ENCODE assay signal across 28 cellular contexts in genomic region chr4:6071191-6071958, GRCh38. TPM values are rescaled to one million over a fixed set of nuclear protein-coding genes. Genes with fewer than 3 reads are reported as not detected.
DNase-seq lines count a peak whose midpoint lies in the region; ATAC-seq, FAIRE-seq and TF ChIP-seq lines count a peak whose summit lies in the region.
"Had no signal": no experiment of that assay in that cellular context is flagged by ENCODE, and none has a peak within 500 bp of the region (broad histone marks: within the 10 kb centered on the region; RNA-seq: fewer than 3 reads in every experiment).

No MANE protein-coding gene starts in this region.

- H3K4ac ChIP-seq in H1 (replicated peaks; ENCODE audit: insufficient read length, low read depth, low read length), result peak overlapping the region; percentile 89

- H3K14ac ChIP-seq in H1 (ENCODE audit: insufficient read length), result no peak overlapping the region

- peak overlapping the region; percentile 88; the same call in 1 of the 2 replicates for H2BK15ac ChIP-seq in H1 (ENCODE audit: low read length)

- H2AK5ac ChIP-seq in H1 (ENCODE audit: low read depth, low read length), result no peak overlapping the region

- TF ChIP-seq EP300 in H1 (IDR thresholded peaks at IDR 0.05; ENCODE audit: borderline replicate concordance in 1 of 2, low read depth in 2 of 2, low read length in 2 of 2), result no peak

- no peak overlapping the region; the same call in 1 of the 2 replicates for H2BK12ac ChIP-seq in H1 (ENCODE audit: low read depth, low read length)

- POLR2A ChIA-PET in H1 (lab: Charles Lee; ENCODE audit: partially characterized antibody), result interaction anchor here (1.2 kb wide), 1 partner anchor 16 kb away, joined by 4 read pairs; no protein-coding TSS in a partner anchor

- H3K79me2 ChIP-seq in H1 (ENCODE audit: control insufficient read depth in 1 of 2, insufficient read depth in 2 of 2, low read length in 2 of 2), result no peaks in the 10 kb centered on the region

- CTCF ChIA-PET in H1 (lab: Charles Lee; ENCODE audit: partially characterized antibody), result interaction anchor here (0.7 to 5.1 kb wide), 18 partner anchors 7 to 173 kb away, joined by 3 to 42 read pairs (median 3); partner anchors contain the start of gene C4orf50

- TF ChIP-seq CTCF in H1 (IDR thresholded peaks at IDR 0.05; ENCODE audit: control extremely low read depth in 1 of 3, insufficient read depth in 1 of 3, low read depth in 1 of 3, low read length in 3 of 3), result peak in 1 of 3 experiments; percentile 1; a peak in 1 of 4 replicates
- TF ChIP-seq CTCF in right lobe of liver (IDR thresholded peaks at IDR 0.05), result no peak
- TF ChIP-seq CTCF in thyroid gland (IDR thresholded peaks at IDR 0.05), result no peak
- TF ChIP-seq CTCF in esophagus squamous epithelium (IDR thresholded peaks at IDR 0.05), result no peak

- H3K23me2 ChIP-seq in H1 (ENCODE audit: low read depth, low read length), result no peaks in the 10 kb centered on the region

- no peak overlapping the region for H4K5ac ChIP-seq in H1 (ENCODE audit: insufficient read length, low read depth, low read length)

- no peak overlapping the region for H2BK5ac ChIP-seq in H1 (ENCODE audit: low read depth, low read length)

- intact Hi-C loops in right lobe of liver (cut with DNase I) (no loop called here), thyroid gland (cut with DNase I) (no loop called here), left cardiac atrium (cut with DNase I) (no loop called here), esophagus squamous epithelium (cut with DNase I) (no loop called here)

- no peaks in the 10 kb centered on the region for H3K27me3 ChIP-seq in H1 (replicated peaks in 1 of 4; ENCODE audit: control insufficient read depth in 3 of 4, extremely low read depth in 1 of 4, insufficient read depth in 3 of 4, low read length in 3 of 4)
- H3K27me3 ChIP-seq in right lobe of liver, result no peaks in the 10 kb centered on the region
- no peaks in the 10 kb centered on the region for H3K27me3 ChIP-seq in thyroid gland
- H3K27me3 ChIP-seq in esophagus squamous epithelium, result peaks cover 0 to 19% (median 0%) of the 10 kb centered on the region in 4 donors

- 77% methylated on average over 14 of the region's 14 CpGs; no CpG with 5 or more reads in 1 of the 2 experiments for WGBS in H1 (ENCODE audit: extremely low coverage in 1 of 2, insufficient coverage in 1 of 2, insufficient read length in 1 of 2, insufficient replicate concordance in 2 of 2, low coverage in 1 of 2, low lambda C conversion rate in 2 of 2, missing lambda C conversion rate in 1 of 2), 2 experiments
- 57% methylated on average over 3 of the region's 14 CpGs for WGBS in right lobe of liver (ENCODE audit: insufficient coverage, low coverage, low lambda C conversion rate, missing lambda C conversion rate)
- WGBS in thyroid gland, 2 donors, result 42 to 69% methylated on average over 8 to 13 of the region's 14 CpGs
- 51 to 55% methylated on average over 2 to 3 of the region's 14 CpGs for WGBS in esophagus squamous epithelium, 2 donors

- ATAC-seq in right lobe of liver (peak in 1 of 4 donors; percentile 4), left cardiac atrium (no peak)
- ATAC-seq: activated CD8-positive, alpha-beta memory T cell treated with anti-CD3 and anti-CD28 coated beads, Interleukin-2, amount 10 ng/mL, durations not matched to agents 7 days and 5 days; Panc1; stimulated activated naive B cell treated with anti-CD40 and anti-IgM and Interleukin-4, amounts not matched to agents 10 μg/mL and 1 μg/mL and 100 μg/mL, for 72 hours had no signal

- peak overlapping the region; percentile 43; the same call in 1 of the 2 replicates for H4K8ac ChIP-seq in H1 (ENCODE audit: extremely low read depth, insufficient read depth, low read length)

- no peak overlapping the region for H4K91ac ChIP-seq in H1 (replicated peaks; ENCODE audit: insufficient read length, low read length)

- DNase-seq in NCI-H146 (lab: John Stamatoyannopoulos, UW) (peak; percentile 75), H1 (ENCODE audit: low read depth in 1 of 2, low spot score in 2 of 2) (peak in 1 of 2 experiments; percentile 53), right lobe of liver (no peak), thyroid gland (peak; percentile 50 to 53), left cardiac atrium (no peak), esophagus squamous epithelium (lab: John Stamatoyannopoulos, UW) (no peak)
- no peak for DNase-seq in stimulated activated CD4-positive, alpha-beta T cell treated with anti-CD3 and anti-CD28 coated beads, Interleukin-2, amount 100 ng/mL, for 24 hours
- DNase-seq: activated B cell treated with CpG ODN at 0.5 μM for 24 hours; activated CD4-positive, alpha-beta T cell treated with anti-CD3 and anti-CD28 coated beads, Interleukin-2, amount 50 U/mL, for 1 hour; activated CD8-positive, alpha-beta memory T cell treated with anti-CD3 and anti-CD28 coated beads, Interleukin-2, amount 10 ng/mL, durations not matched to agents 7 days and 5 days; activated naive CD4-positive, alpha-beta T cell treated with Interleukin-2 at 50 U/mL for 16 hours; amygdala; C1 segment of cervical spinal cord; Caco-2; DMS79; foreskin melanocyte; mammary epithelial cell; NCI-H1436 treated with DMSO at 0.1 percent for 48 hours; NCI-H524 treated with DMSO at 0.1 percent for 48 hours; SHP77 treated with DMSO at 0.1 percent for 48 hours; stimulated activated CD4-positive, alpha-beta T cell treated with anti-CD3 and anti-CD28 coated beads, Interleukin-4, amount 100 ng/mL, for 4 hours; stimulated activated naive B cell treated with anti-CD40 and anti-IgM and Interleukin-4, amounts not matched to agents 10 μg/mL and 1 μg/mL and 100 μg/mL, for 72 hours; T1000 had no signal

- no peak overlapping the region for H2BK20ac ChIP-seq in H1 (ENCODE audit: low read length)

- H3K27ac ChIP-seq in H1 (ENCODE audit: low read depth, low read length) (0 out of 2 replicates have a peak overlapping the region, but pooled peaks have one; percentile 4), right lobe of liver (peak overlapping the region in 2 of 3 donors; percentile 38 to 78), thyroid gland (peak overlapping the region; percentile 86 to 91 (median 88)), esophagus squamous epithelium (no peak overlapping the region)
- H3K27ac ChIP-seq: esophagus muscularis mucosa, suprapubic skin had no signal

- H3K56ac ChIP-seq in H1 (replicated peaks; ENCODE audit: insufficient read length, low read depth, low read length), result no peak overlapping the region

- H3K9ac ChIP-seq in H1 (replicated peaks in 1 of 4; ENCODE audit: extremely low read depth in 1 of 4, low read depth in 3 of 4, low read length in 3 of 4), result peak overlapping the region in 1 of 4 experiments; percentile 1; a peak in 2 of 7 replicates

- H3K23ac ChIP-seq in H1 (ENCODE audit: insufficient read length), result no peak overlapping the region

- no peak overlapping the region for H3K4me2 ChIP-seq in H1 (ENCODE audit: insufficient read depth in 1 of 2, low read depth in 2 of 2, low read length in 2 of 2)

- H3K9me3 ChIP-seq in H1 (ENCODE audit: insufficient read depth in 2 of 2, low read depth in 1 of 2, low read length in 1 of 2) (no peaks in the 10 kb centered on the region), right lobe of liver (no peaks in the 10 kb centered on the region), thyroid gland (no peaks in the 10 kb centered on the region), esophagus squamous epithelium (no peaks in the 10 kb centered on the region)
- H3K9me3 ChIP-seq: Caco-2, esophagus muscularis mucosa, suprapubic skin had no signal

- FAIRE-seq in H1 (lab: Jason Lieb, UNC), result no peak
- FAIRE-seq: bronchial epithelial cell, islet of Langerhans had no signal

- 0 out of 2 replicates have a peak overlapping the region, but pooled peaks have one; percentile 12 for H2AFZ ChIP-seq in H1 (ENCODE audit: low read length)

- H3K4me1 ChIP-seq in H1 (replicated peaks in 1 of 4; ENCODE audit: control insufficient read depth in 3 of 4, insufficient read depth in 4 of 4, low read length in 3 of 4), result peaks cover 5 to 11% (median 7%) of the 10 kb centered on the region in 4 experiments
- H3K4me1 ChIP-seq in right lobe of liver, result peaks cover 0 to 14% (median 3%) of the 10 kb centered on the region in 4 donors
- H3K4me1 ChIP-seq in thyroid gland, result peaks cover 25 to 41% of the 10 kb centered on the region in 2 donors
- H3K4me1 ChIP-seq in esophagus squamous epithelium, result no peaks in the 10 kb centered on the region
- H3K4me1 ChIP-seq: Caco-2, esophagus muscularis mucosa, suprapubic skin had no signal

- TF ChIP-seq POLR2A in H1 (IDR thresholded peaks at IDR 0.05; ENCODE audit: control extremely low read depth in 1 of 2, low read depth in 2 of 2, low read length in 2 of 2) (no peak), right lobe of liver (IDR thresholded peaks at IDR 0.05) (no peak), thyroid gland (IDR thresholded peaks at IDR 0.05) (no peak), esophagus squamous epithelium (IDR thresholded peaks at IDR 0.05) (no peak)

- H3K18ac ChIP-seq in H1 (ENCODE audit: extremely low read depth, low read length), result peak overlapping the region; percentile 60

- TF ChIP-seq RAD21 in H1 (IDR thresholded peaks at IDR 0.05 in 1 of 2, conservative IDR thresholded peaks at IDR 0.05 in 1 of 2; ENCODE audit: low read depth in 2 of 2, low read length in 2 of 2), result no peak

- no peak overlapping the region for H2BK120ac ChIP-seq in H1 (replicated peaks; ENCODE audit: low read depth, low read length)

- no peaks in the 10 kb centered on the region for H4K20me1 ChIP-seq in H1 (replicated peaks in 1 of 2; ENCODE audit: control insufficient read depth in 1 of 2, insufficient read depth in 2 of 2, low read length in 2 of 2)

- H3K79me1 ChIP-seq in H1 (ENCODE audit: low read depth, low read length), result no peaks in the 10 kb centered on the region

- H3K4me3 ChIP-seq in H1 (ENCODE audit: extremely low read depth in 1 of 4, insufficient read depth in 2 of 4, low read depth in 3 of 4, low read length in 4 of 4) (no peak overlapping the region), right lobe of liver (no peak overlapping the region), thyroid gland (replicated peaks in 1 of 3) (no peak overlapping the region), esophagus squamous epithelium (no peak overlapping the region)
- H3K4me3 ChIP-seq: esophagus muscularis mucosa, suprapubic skin had no signal

- H3K36me3 ChIP-seq in H1 (ENCODE audit: control insufficient read depth in 2 of 4, insufficient read depth in 4 of 4, low read length in 3 of 4) (no peaks in the 10 kb centered on the region), right lobe of liver (no peaks in the 10 kb centered on the region), thyroid gland (no peaks in the 10 kb centered on the region), esophagus squamous epithelium (no peaks in the 10 kb centered on the region)
- H3K36me3 ChIP-seq: esophagus muscularis mucosa, suprapubic skin had no signal

RNA-seq across cellular contexts. Expression of gene C4orf50, which starts 53.1 kb away (rescaled TPM):
- 0.22 and 0.23 TPM in 2 replicates for total RNA-seq in H1 (2021; fragmentation: NEBNext Ultra II Directional; extraction: Animal tissue kit (Norgen Biotek cat#: 25700))
- 0.08 and 0.16 TPM in 2 replicates for polyA plus RNA-seq in H1 (2011; rRNA removed)
- 0.14 TPM for polyA plus RNA-seq in H1 (2011; cell fraction: cytosol; rRNA removed)
- polyA plus RNA-seq in H1 (2011; cell fraction: nucleus; rRNA removed), result 0.44 TPM
- polyA plus RNA-seq in H1 (2012, experiment 1 of 2), result 0.15 to 0.25 TPM (median 0.20 TPM) in 4 replicates
- polyA plus RNA-seq in H1 (2012, experiment 2 of 2), result 0.04 TPM
- polyA plus RNA-seq in H1 (2013, experiment 1 of 2), result 0.06 TPM
- polyA plus RNA-seq in H1 (2013, experiment 2 of 2), result 0.09 TPM
- 0.32 and 0.46 TPM in 2 replicates for polyA minus RNA-seq in H1 (2011; rRNA and poly(A)+ RNA removed)
- polyA minus RNA-seq in H1 (2011; cell fraction: cytosol; rRNA and poly(A)+ RNA removed), result 0.22 TPM
- polyA minus RNA-seq in H1 (2011; cell fraction: nucleus; rRNA and poly(A)+ RNA removed), result 0.70 TPM
- under 1 TPM in 2 of 6 experiments, not detected in 4; under 0.01 to 0.06 TPM for total RNA-seq in right lobe of liver
- under 1 TPM in 3 of 4 donors, not detected in 1; 0.11 to 0.15 (median 0.13) TPM for total RNA-seq in thyroid gland
- total RNA-seq in left cardiac atrium, result under 1 TPM; 0.03 TPM
- under 1 TPM in 3 of 4 donors, not detected in 1; 0.04 to 0.19 (median 0.04) TPM for total RNA-seq in esophagus squamous epithelium
- total RNA-seq: activated B cell treated with CpG ODN at 0.5 μM for 24 hours, bronchial epithelial cell, Caco-2, mammary epithelial cell, suprapubic skin had no signal
- polyA plus RNA-seq: mammary epithelial cell had no signal

Comparison
In these comparisons a context has a peak if more than half of its experiments do, and no peak if none do; other contexts are left out.
1. DNase-seq: peak in NCI-H146 (single experiment) and thyroid gland (2 of 2); none in right lobe of liver (0 of 3), left cardiac atrium (single experiment), stimulated activated CD4-positive, alpha-beta T cell treated with anti-CD3 and anti-CD28 coated beads, Interleukin-2, amount 100 ng/mL, for 24 hours (0 of 2) and esophagus squamous epithelium (single experiment).
2. H3K27ac ChIP-seq: peak in H1 (single experiment), right lobe of liver (2 of 3) and thyroid gland (3 of 3); none in esophagus squamous epithelium (0 of 4).